8 cellular contexts compared by ENCODE assay signal in the genomic region with DNA sequence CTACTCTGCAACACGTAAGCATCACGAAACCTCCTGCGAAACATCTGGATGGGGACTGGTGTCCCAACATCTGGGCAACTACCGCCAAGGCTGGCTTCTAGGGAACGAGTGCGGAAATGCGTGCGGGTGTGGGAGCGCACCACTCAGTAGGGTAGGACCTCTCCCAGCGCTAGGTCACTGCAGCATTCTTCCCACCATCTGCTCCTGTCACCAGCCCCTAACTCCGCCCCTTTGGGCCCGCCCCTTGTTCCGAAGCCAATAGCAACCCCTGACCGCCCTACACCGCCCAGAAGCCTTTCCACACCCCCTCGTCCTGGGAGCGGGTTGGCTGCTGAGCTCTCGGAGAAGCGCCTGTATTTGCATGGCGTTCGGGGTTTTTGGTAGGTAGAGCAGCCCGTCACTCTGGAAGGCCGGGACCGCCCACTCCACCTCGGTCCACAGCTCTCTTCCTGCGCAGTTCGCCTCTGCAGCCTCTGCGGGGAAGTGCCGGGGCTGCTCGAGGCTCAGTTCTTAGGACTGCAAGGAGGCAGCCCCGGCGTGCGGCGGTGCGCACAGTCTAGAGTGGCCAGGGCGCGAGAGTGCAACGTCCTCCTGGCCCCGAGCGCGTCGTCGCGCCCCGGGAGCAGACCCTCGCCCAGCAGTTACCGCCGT. TPM values are rescaled to one million over a fixed set of nuclear protein-coding genes. Genes with fewer than 3 reads are reported as not detected.
DNase-seq lines count a peak whose midpoint lies in the region; ATAC-seq and TF ChIP-seq lines count a peak whose summit lies in the region.

A gene (plus strand): TSS at position 454 of the 651 bp plus-strand sequence. CDS start 438 bp downstream, outside the sequence.

- peaks cover 2% of the 10 kb centered on the region for H3K36me3 Mint-ChIP-seq in IgD-negative memory B cell
- no peaks in the 10 kb centered on the region for H3K36me3 Mint-ChIP-seq in natural killer cell
- H3K36me3 Mint-ChIP-seq in stimulated activated naive B cell treated with anti-CD40 and anti-IgM and Interleukin-4, amounts not matched to agents 10 μg/mL and 1 μg/mL and 100 μg/mL, for 72 hours, result peaks cover 16 to 18% of the 10 kb centered on the region in 2 donors

- H3K27ac Mint-ChIP-seq in IgD-negative memory B cell, result peak within 1 kb of the TSS in 2 of 3 donors; percentile 84 to 95
- H3K27ac Mint-ChIP-seq in natural killer cell, result peak within 1 kb of the TSS; percentile 91 to 93
- H3K27ac Mint-ChIP-seq in stimulated activated naive B cell treated with anti-CD40 and anti-IgM and Interleukin-4, amounts not matched to agents 10 μg/mL and 1 μg/mL and 100 μg/mL, for 72 hours, result peak within 1 kb of the TSS; percentile 92

- ATAC-seq in GM21619 (IDR thresholded peaks at IDR 0.05; ENCODE audit: unreplicated experiment) (peak; percentile 86), natural killer cell (peak; percentile 80 to 94 (median 82))
- ATAC-seq in stimulated activated naive B cell treated with anti-CD40 and anti-IgM and Interleukin-4, amounts not matched to agents 10 μg/mL and 1 μg/mL and 100 μg/mL, for 72 hours (replicated peaks), result peak; percentile 82 to 87

- intact Hi-C loops in natural killer cell (cut with micrococcal nuclease), result loop anchor here (1.0 to 10.0 kb wide), 6 partner anchors 58 to 1282 kb away; a partner anchor contains a TSS

- H3K9me3 Mint-ChIP-seq in IgD-negative memory B cell, result peaks cover 0 to 8% (median 2%) of the 10 kb centered on the region in 3 donors
- H3K9me3 Mint-ChIP-seq in natural killer cell, result no peaks in the 10 kb centered on the region
- no peaks in the 10 kb centered on the region for H3K9me3 Mint-ChIP-seq in stimulated activated naive B cell treated with anti-CD40 and anti-IgM and Interleukin-4, amounts not matched to agents 10 μg/mL and 1 μg/mL and 100 μg/mL, for 72 hours

- H3K4me3 ChIP-seq in fibroblast of the aortic adventitia (ENCODE audit: low read depth, low read length), result peak within 1 kb of the TSS; percentile 95

- H3K27me3 Mint-ChIP-seq in IgD-negative memory B cell (peaks cover 63% of the 10 kb centered on the region), natural killer cell (ENCODE audit: low read depth in 2 of 2) (peaks cover 17 to 21% of the 10 kb centered on the region in 2 donors)
- peaks cover 31 to 55% of the 10 kb centered on the region in 2 donors for H3K27me3 Mint-ChIP-seq in stimulated activated naive B cell treated with anti-CD40 and anti-IgM and Interleukin-4, amounts not matched to agents 10 μg/mL and 1 μg/mL and 100 μg/mL, for 72 hours

- TF ChIP-seq CTCF in fibroblast of the aortic adventitia (IDR thresholded peaks at IDR 0.05; ENCODE audit: insufficient read depth, low read length) (peak; percentile 38), natural killer cell (IDR thresholded peaks at IDR 0.05) (no peak)

- H3K4me1 Mint-ChIP-seq in IgD-negative memory B cell (peaks cover 14 to 37% (median 22%) of the 10 kb centered on the region in 3 donors), natural killer cell (peaks cover 57 to 76% of the 10 kb centered on the region in 2 donors)
- peaks cover 42 to 85% of the 10 kb centered on the region in 2 donors for H3K4me1 Mint-ChIP-seq in stimulated activated naive B cell treated with anti-CD40 and anti-IgM and Interleukin-4, amounts not matched to agents 10 μg/mL and 1 μg/mL and 100 μg/mL, for 72 hours

- DNase-seq in DMS114 treated with DMSO at 0.1 percent for 48 hours (lab: John Stamatoyannopoulos, UW; ENCODE audit: unreplicated experiment), result peak; percentile 70
- DNase-seq in activated T-helper 9 cell treated with anti-CD3 and anti-CD28 coated beads, Interleukin-2, amount 50 U/mL, for 16 hours (ENCODE audit: low read depth), result peak; percentile 99
- DNase-seq in fibroblast of the aortic adventitia (ENCODE audit: low read depth), result peak; percentile 100
- DNase-seq in natural killer cell, result peak; percentile 99
- peak; percentile 99 for DNase-seq in stimulated activated naive B cell treated with anti-CD40 and anti-IgM and Interleukin-4, amounts not matched to agents 10 μg/mL and 1 μg/mL and 100 μg/mL, for 72 hours

- TF ChIP-seq POLR2A in Raji (IDR thresholded peaks at IDR 0.05; ENCODE audit: insufficient read depth, low read depth, low read length), result peak; percentile 70

- H3K4me3 Mint-ChIP-seq in IgD-negative memory B cell (peak within 1 kb of the TSS; percentile 83 to 91 (median 89)), natural killer cell (peak within 1 kb of the TSS; percentile 97)
- peak within 1 kb of the TSS; percentile 91 for H3K4me3 Mint-ChIP-seq in stimulated activated naive B cell treated with anti-CD40 and anti-IgM and Interleukin-4, amounts not matched to agents 10 μg/mL and 1 μg/mL and 100 μg/mL, for 72 hours

RNA-seq across cellular contexts. Expression of the gene that starts here (rescaled TPM):
- 0.70 TPM for polyA plus RNA-seq in IgD-negative memory B cell
- total RNA-seq in fibroblast of the aortic adventitia (ENCODE audit: low replicate concordance) (2.3 and 9.1 TPM in 2 replicates), natural killer cell (10 to 100 TPM; 14.1 to 18.6 (median 17.1) TPM)

Comparison
In these comparisons a context has a peak if more than half of its experiments do, and no peak if none do; other contexts are left out.
1. Peak in every context shown above with its lines: DNase-seq, ATAC-seq and H3K4me3 ChIP-seq.